22 cellular contexts compared by ENCODE assay signal in the genomic region with DNA sequence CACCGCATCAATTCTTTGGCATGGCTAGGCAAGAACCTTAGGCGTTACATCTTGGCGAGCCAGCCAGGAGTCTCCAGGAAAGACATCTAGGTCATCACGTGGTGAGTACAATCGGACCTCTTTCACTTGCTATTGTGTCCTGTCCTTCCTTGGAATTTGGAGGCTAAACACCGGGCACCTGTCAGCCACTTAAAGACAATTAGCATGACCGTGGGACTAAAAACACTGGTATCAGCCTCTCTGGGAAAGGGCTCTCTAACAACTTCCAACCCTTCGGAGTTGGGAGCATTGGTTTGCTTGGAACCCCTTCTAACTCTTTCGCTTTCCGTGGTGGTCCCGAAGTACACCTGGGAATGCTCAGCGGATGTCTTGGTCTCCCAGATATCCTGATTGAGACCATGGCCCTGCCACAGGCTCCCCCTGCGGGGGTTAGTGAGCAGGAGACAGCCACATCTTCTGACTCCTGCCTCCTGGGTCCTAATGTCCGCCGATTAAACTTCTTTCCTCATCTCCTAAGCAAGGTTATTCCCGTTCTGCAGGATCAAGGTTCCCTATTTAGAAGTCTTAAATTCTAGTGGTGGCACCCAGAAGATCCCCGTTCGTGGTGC.
DNase-seq lines count a peak whose midpoint lies in the region; ATAC-seq and TF ChIP-seq lines count a peak whose summit lies in the region.
"Had no signal": no experiment of that assay in that cellular context is flagged by ENCODE, and none has a peak within 500 bp of the region (broad histone marks: within the 10 kb centered on the region; RNA-seq: fewer than 3 reads in every experiment).

No MANE protein-coding gene starts in this region.

- H3K27me3 Mint-ChIP-seq in WTC11 (ENCODE audit: low read depth) (no peaks in the 10 kb centered on the region), chondrocyte (ENCODE audit: low read depth) (no peaks in the 10 kb centered on the region)

- POLR2A ChIA-PET in WTC11 (lab: Charles Lee) = no interaction called here

- CTCF ChIA-PET in mammary epithelial cell (lab: Charles Lee; ENCODE audit: low non-redundant PET) = no interaction called here
- CTCF ChIA-PET in WTC11 (lab: Charles Lee) = no interaction called here

- no peak overlapping the region for H3K4me2 ChIP-seq in mammary epithelial cell (ENCODE audit: insufficient read depth, low read depth, low read length)

- in situ Hi-C loops in T47D (cut with HindIII; ENCODE audit: low pct_unique_long_range_greater_than_20kb, low sequenced_read_pairs) = no loop called here
- in situ Hi-C loops in mammary epithelial cell (cut with MboI; ENCODE audit: low sequenced_read_pairs in 2 of 2) = no loop called here

- H3K4me3 Mint-ChIP-seq in WTC11 = no peak overlapping the region
- no peak overlapping the region for H3K4me3 Mint-ChIP-seq in chondrocyte (ENCODE audit: unreplicated experiment)
- H3K4me3 Mint-ChIP-seq: CD8-positive, alpha-beta T cell had no signal

- TF ChIP-seq CTCF in mammary epithelial cell (conservative IDR thresholded peaks at IDR 0.05 in 1 of 2, IDR thresholded peaks at IDR 0.05 in 1 of 2; ENCODE audit: extremely low read depth in 1 of 2, insufficient read depth in 1 of 2, low read depth in 1 of 2, low read length in 2 of 2) = no peak
- no peak for TF ChIP-seq CTCF in WTC11 (IDR thresholded peaks at IDR 0.05)
- no peak for TF ChIP-seq CTCF in testis (IDR thresholded peaks at IDR 0.05)
- TF ChIP-seq CTCF in chondrocyte (IDR thresholded peaks at IDR 0.05) = no peak

- peaks cover 20% of the 10 kb centered on the region for H3K9me3 ChIP-seq in mammary epithelial cell (replicated peaks; ENCODE audit: insufficient read depth, low read length)
- H3K9me3 ChIP-seq in HUES6 (ENCODE audit: control insufficient read depth, insufficient read depth, low read depth, low read length) = no peaks in the 10 kb centered on the region
- no peaks in the 10 kb centered on the region for H3K9me3 ChIP-seq in testis

- dilution Hi-C loops in mammary epithelial cell (cut with HindIII; ENCODE audit: low sequenced_read_pairs) = no loop called here

- DNase-seq in T47D (ENCODE audit: low read depth in 1 of 2, low spot score in 1 of 2) (peak; percentile 46 to 74), mammary epithelial cell (no peak), WTC11 (ENCODE audit: low spot score) (no peak), testis (peak; percentile 36), cerebellar cortex (ENCODE audit: low spot score) (no peak), chondrocyte (ENCODE audit: low spot score) (no peak)
- DNase-seq: AML-193; C1 segment of cervical spinal cord; Calu3; CD8-positive, alpha-beta T cell; DMS153; EL; HCEC 1CT; Kasumi-1; NCI-H1417; NCI-H187 treated with DMSO at 0.1 percent for 48 hours; NCI-H2107; NCI-H69; SIG-M5 had no signal

- H3K4me1 Mint-ChIP-seq in WTC11 (peaks cover 20% of the 10 kb centered on the region), chondrocyte (ENCODE audit: low read depth) (no peaks in the 10 kb centered on the region)

- no peak overlapping the region for H3K27ac ChIP-seq in mammary epithelial cell (ENCODE audit: insufficient read depth, low read depth, low read length)
- no peak overlapping the region for H3K27ac ChIP-seq in HUES6 (ENCODE audit: low read depth, low read length)
- H3K27ac ChIP-seq in testis = no peak overlapping the region
- H3K27ac ChIP-seq: RWPE1 had no signal

- H3K27ac Mint-ChIP-seq in WTC11 = no peak overlapping the region
- no peak overlapping the region for H3K27ac Mint-ChIP-seq in chondrocyte (ENCODE audit: unreplicated experiment)
- H3K27ac Mint-ChIP-seq: CD8-positive, alpha-beta T cell had no signal

- TF ChIP-seq POLR2A in testis (IDR thresholded peaks at IDR 0.05) = no peak

- H3K4me3 ChIP-seq in mammary epithelial cell (replicated peaks in 1 of 3; ENCODE audit: insufficient read depth in 1 of 3, low read depth in 2 of 3, low read length in 3 of 3) (no peak overlapping the region), HUES6 (ENCODE audit: low read depth, low read length) (peak overlapping the region; percentile 32; the same call in 1 of the 2 replicates), testis (no peak overlapping the region)

- ATAC-seq in WTC11 (peak; percentile 53), GM18517 (IDR thresholded peaks at IDR 0.05; ENCODE audit: unreplicated experiment) (no peak)
- ATAC-seq: CD8-positive, alpha-beta T cell had no signal

- intact Hi-C loops in mammary epithelial cell (cut with micrococcal nuclease) (no loop called here), testis (cut with DNase I; ENCODE audit: low total_unique reads) (no loop called here)

- no TSS peak for BruUV-seq in mammary epithelial cell (replicated peaks; lab: Mats Ljungman, UMichigan)

- no peaks in the 10 kb centered on the region for H4K20me1 ChIP-seq in mammary epithelial cell (ENCODE audit: insufficient read depth, low read length)

- H3K36me3 Mint-ChIP-seq in WTC11 = peaks cover 14% of the 10 kb centered on the region
- no peaks in the 10 kb centered on the region for H3K36me3 Mint-ChIP-seq in chondrocyte (ENCODE audit: low read depth)
- H3K36me3 Mint-ChIP-seq: CD8-positive, alpha-beta T cell had no signal

- H3K36me3 ChIP-seq in mammary epithelial cell (ENCODE audit: insufficient read depth, low read length) (no peaks in the 10 kb centered on the region), HUES6 (ENCODE audit: control insufficient read depth, insufficient read depth, low read length) (no peaks in the 10 kb centered on the region), testis (ENCODE audit: low read depth, missing control alignments) (no peaks in the 10 kb centered on the region)

- H3K4me1 ChIP-seq in mammary epithelial cell (ENCODE audit: insufficient read depth, low read length) (no peaks in the 10 kb centered on the region), HUES6 (ENCODE audit: control insufficient read depth, insufficient read depth, low read length) (0 out of 2 replicates have a peak, but pooled peaks cover 3% of the 10 kb centered on the region), testis (no peaks in the 10 kb centered on the region)

- H3K27me3 ChIP-seq in mammary epithelial cell (ENCODE audit: insufficient read depth, low read length) = no peaks in the 10 kb centered on the region
- no peaks in the 10 kb centered on the region for H3K27me3 ChIP-seq in HUES6 (ENCODE audit: control insufficient read depth, insufficient read depth, low read length)
- no peaks in the 10 kb centered on the region for H3K27me3 ChIP-seq in testis

- no peak overlapping the region for H2AFZ ChIP-seq in mammary epithelial cell (ENCODE audit: low read depth, low read length)

- H3K9me3 Mint-ChIP-seq in WTC11 (peaks cover 16% of the 10 kb centered on the region), chondrocyte (ENCODE audit: low read depth) (peaks cover 6% of the 10 kb centered on the region)

- H3K79me2 ChIP-seq in mammary epithelial cell (ENCODE audit: insufficient read depth, low read length) = no peaks in the 10 kb centered on the region

- H3K9ac ChIP-seq in mammary epithelial cell (ENCODE audit: insufficient read depth, low read length) (no peak overlapping the region), HUES6 (ENCODE audit: low read length) (no peak overlapping the region)

- WGBS in mammary epithelial cell (ENCODE audit: low coverage, missing lambda C conversion rate) = 75% methylated on average over 9 of the region's 18 CpGs
- 78 to 82% methylated on average over 18 of the region's 18 CpGs for WGBS in testis, 2 donors

TF ChIP-seq in WTC11, 78 proteins besides CTCF, POLR2A, EP300 and RAD21 (continues in another document):
- TF ChIP-seq, protein P1, sequence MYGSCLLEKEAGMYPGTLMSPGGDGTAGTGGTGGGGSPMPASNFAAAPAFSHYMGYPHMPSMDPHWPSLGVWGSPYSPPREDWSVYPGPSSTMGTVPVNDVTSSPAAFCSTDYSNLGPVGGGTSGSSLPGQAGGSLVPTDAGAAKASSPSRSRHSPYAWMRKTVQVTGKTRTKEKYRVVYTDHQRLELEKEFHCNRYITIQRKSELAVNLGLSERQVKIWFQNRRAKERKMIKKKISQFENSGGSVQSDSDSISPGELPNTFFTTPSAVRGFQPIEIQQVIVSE (CRISPR knock-in tag; IDR thresholded peaks at IDR 0.05; ENCODE audit: borderline replicate concordance) = no peak
- TF ChIP-seq ZNF396 (CRISPR knock-in tag; IDR thresholded peaks at IDR 0.05; ENCODE audit: borderline replicate concordance) (no peak), SOX15 (CRISPR knock-in tag; IDR thresholded peaks at IDR 0.05) (no peak), PRRX2 (CRISPR knock-in tag; IDR thresholded peaks at IDR 0.05) (no peak), ZNF138 (CRISPR knock-in tag; conservative IDR thresholded peaks at IDR 0.05) (no peak)
- TF ChIP-seq, protein P2, sequence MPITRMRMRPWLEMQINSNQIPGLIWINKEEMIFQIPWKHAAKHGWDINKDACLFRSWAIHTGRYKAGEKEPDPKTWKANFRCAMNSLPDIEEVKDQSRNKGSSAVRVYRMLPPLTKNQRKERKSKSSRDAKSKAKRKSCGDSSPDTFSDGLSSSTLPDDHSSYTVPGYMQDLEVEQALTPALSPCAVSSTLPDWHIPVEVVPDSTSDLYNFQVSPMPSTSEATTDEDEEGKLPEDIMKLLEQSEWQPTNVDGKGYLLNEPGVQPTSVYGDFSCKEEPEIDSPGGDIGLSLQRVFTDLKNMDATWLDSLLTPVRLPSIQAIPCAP (CRISPR knock-in tag; IDR thresholded peaks at IDR 0.05) = no peak
- TF ChIP-seq, protein P3, sequence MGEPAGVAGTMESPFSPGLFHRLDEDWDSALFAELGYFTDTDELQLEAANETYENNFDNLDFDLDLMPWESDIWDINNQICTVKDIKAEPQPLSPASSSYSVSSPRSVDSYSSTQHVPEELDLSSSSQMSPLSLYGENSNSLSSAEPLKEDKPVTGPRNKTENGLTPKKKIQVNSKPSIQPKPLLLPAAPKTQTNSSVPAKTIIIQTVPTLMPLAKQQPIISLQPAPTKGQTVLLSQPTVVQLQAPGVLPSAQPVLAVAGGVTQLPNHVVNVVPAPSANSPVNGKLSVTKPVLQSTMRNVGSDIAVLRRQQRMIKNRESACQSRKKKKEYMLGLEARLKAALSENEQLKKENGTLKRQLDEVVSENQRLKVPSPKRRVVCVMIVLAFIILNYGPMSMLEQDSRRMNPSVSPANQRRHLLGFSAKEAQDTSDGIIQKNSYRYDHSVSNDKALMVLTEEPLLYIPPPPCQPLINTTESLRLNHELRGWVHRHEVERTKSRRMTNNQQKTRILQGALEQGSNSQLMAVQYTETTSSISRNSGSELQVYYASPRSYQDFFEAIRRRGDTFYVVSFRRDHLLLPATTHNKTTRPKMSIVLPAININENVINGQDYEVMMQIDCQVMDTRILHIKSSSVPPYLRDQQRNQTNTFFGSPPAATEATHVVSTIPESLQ (CRISPR knock-in tag; IDR thresholded peaks at IDR 0.05) = no peak

Comparison
In these comparisons a context has a peak if more than half of its experiments do, and no peak if none do; other contexts are left out.
1. DNase-seq: peak in T47D (2 of 2) and testis (single experiment); none in mammary epithelial cell (single experiment), WTC11 (single experiment), cerebellar cortex (single experiment) and chondrocyte (single experiment).